Comparison of ENCODE assay signal across 8 cellular contexts in the genomic region with DNA sequence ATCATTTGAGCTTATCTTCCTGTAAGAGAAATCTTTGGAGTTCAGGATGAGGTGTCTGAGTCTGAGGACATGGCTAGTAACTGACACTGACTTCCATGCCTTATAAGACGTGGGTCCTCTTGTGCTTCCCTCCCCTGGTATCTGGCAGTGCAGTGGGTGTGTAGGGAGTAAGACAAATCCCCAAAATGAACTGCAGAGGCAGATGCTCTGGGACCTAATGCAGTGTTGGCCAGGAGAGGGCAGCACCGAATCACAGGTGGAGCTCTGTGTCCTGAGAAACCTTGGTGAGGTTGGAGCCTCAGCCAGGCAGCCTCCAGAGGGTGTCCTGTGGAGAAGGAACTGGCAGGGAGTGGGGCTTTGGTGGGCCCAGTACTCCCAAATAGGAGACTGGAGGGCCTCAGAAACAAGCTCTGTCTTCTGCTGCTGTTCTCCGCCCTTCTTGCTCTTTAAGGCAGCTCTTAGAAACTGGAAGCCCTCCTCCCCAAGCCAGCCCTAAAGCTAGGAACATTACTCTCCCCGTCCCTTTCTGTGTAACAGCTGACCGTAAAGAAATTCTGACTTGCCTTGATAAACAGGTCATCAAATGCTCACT.
DNase-seq lines count a peak whose midpoint lies in the region; ATAC-seq, FAIRE-seq and TF ChIP-seq lines count a peak whose summit lies in the region.
"Not testable (repeated sequence)": the region's sequence is repeated elsewhere in the genome, so short reads cannot be mapped to it uniquely, and the experiment has no call there.

No MANE protein-coding gene starts in this region.

- H3K4me2 ChIP-seq in DOHH2 (ENCODE audit: low read length); GM23338; hepatocyte; smooth muscle cell: not testable (repeated sequence)

- H3K9me3 ChIP-seq in DOHH2 (ENCODE audit: control insufficient read depth, insufficient read depth, low read length); hepatocyte (ENCODE audit: low read depth); smooth muscle cell (replicated peaks; ENCODE audit: low read depth): not testable (repeated sequence)

- H3K36me3 Mint-ChIP-seq in GM23338 (ENCODE audit: low read depth); activated naive CD8-positive, alpha-beta T cell treated with anti-CD3 and anti-CD28 coated beads, Interleukin-2, amount 10 ng/mL, durations not matched to agents 7 days and 5 days: not testable (repeated sequence)

- H3K4me3 Mint-ChIP-seq in GM23338; activated naive CD8-positive, alpha-beta T cell treated with anti-CD3 and anti-CD28 coated beads, Interleukin-2, amount 10 ng/mL, durations not matched to agents 7 days and 5 days: not testable (repeated sequence)

- not testable (repeated sequence) for H3K4me1 Mint-ChIP-seq in GM23338; activated naive CD8-positive, alpha-beta T cell treated with anti-CD3 and anti-CD28 coated beads, Interleukin-2, amount 10 ng/mL, durations not matched to agents 7 days and 5 days

- peak; percentile 99 for ATAC-seq in GM23338
- peak; percentile 58 for ATAC-seq in HG03045 (IDR thresholded peaks at IDR 0.05; ENCODE audit: unreplicated experiment)
- ATAC-seq in activated naive CD8-positive, alpha-beta T cell treated with anti-CD3 and anti-CD28 coated beads, Interleukin-2, amount 10 ng/mL, durations not matched to agents 7 days and 5 days (ENCODE audit: low read depth) = peak; percentile 42

- H3K9ac ChIP-seq in smooth muscle cell (ENCODE audit: low read depth) = not testable (repeated sequence)

- not testable (repeated sequence) for H3K27ac ChIP-seq in DOHH2 (ENCODE audit: low read depth, low read length); GM23338 (ENCODE audit: low read depth); hepatocyte; smooth muscle cell (ENCODE audit: low read depth)

- TF ChIP-seq CTCF in DOHH2 (IDR thresholded peaks at IDR 0.05; ENCODE audit: low read depth, low read length, poor library complexity, severe bottlenecking) (peak; percentile 18), GM23338 (conservative IDR thresholded peaks at IDR 0.05; ENCODE audit: low read depth in 2 of 2) (peak in 1 of 2 experiments; percentile 47; a peak in 2 of 4 replicates), LNCAP (IDR thresholded peaks at IDR 0.05) (peak; percentile 63), hepatocyte (IDR thresholded peaks at IDR 0.05; ENCODE audit: poor library complexity) (peak; percentile 15), smooth muscle cell (IDR thresholded peaks at IDR 0.05; ENCODE audit: borderline replicate concordance, insufficient read depth, poor library complexity, severe bottlenecking) (peak; percentile 14)

- DNase-seq in GM19239 (ENCODE audit: insufficient read length, low spot score); GM23338 (ENCODE audit: low spot score); activated naive CD8-positive, alpha-beta T cell treated with anti-CD3 and anti-CD28 coated beads, Interleukin-2, amount 10 ng/mL, durations not matched to agents 7 days and 5 days; hepatocyte (ENCODE audit: low spot score); smooth muscle cell (lab: John Stamatoyannopoulos, UW; ENCODE audit: unreplicated experiment): not testable (repeated sequence)

- H4K20me1 ChIP-seq in DOHH2 (ENCODE audit: control insufficient read depth, insufficient read depth, low read depth, low read length); GM23338 (replicated peaks; ENCODE audit: insufficient read depth); hepatocyte (ENCODE audit: insufficient read depth, poor library complexity, severe bottlenecking); smooth muscle cell (ENCODE audit: low read depth): not testable (repeated sequence)

- H3K27me3 ChIP-seq in DOHH2 (ENCODE audit: control insufficient read depth, low read length); GM23338 (ENCODE audit: insufficient read depth); hepatocyte; smooth muscle cell (ENCODE audit: low read depth): not testable (repeated sequence)

- not testable (repeated sequence) for H3K27ac Mint-ChIP-seq in GM23338; activated naive CD8-positive, alpha-beta T cell treated with anti-CD3 and anti-CD28 coated beads, Interleukin-2, amount 10 ng/mL, durations not matched to agents 7 days and 5 days

- not testable (repeated sequence) for H2AFZ ChIP-seq in GM23338; hepatocyte; smooth muscle cell (ENCODE audit: low read depth)

- not testable (repeated sequence) for H3K27me3 Mint-ChIP-seq in GM23338 (ENCODE audit: insufficient read depth, low read depth, poor library complexity); activated naive CD8-positive, alpha-beta T cell treated with anti-CD3 and anti-CD28 coated beads, Interleukin-2, amount 10 ng/mL, durations not matched to agents 7 days and 5 days

- H3F3A ChIP-seq in DOHH2 (ENCODE audit: control insufficient read depth, insufficient read depth); GM23338 (replicated peaks; ENCODE audit: low read depth); smooth muscle cell (ENCODE audit: low read depth): not testable (repeated sequence)

- not testable (repeated sequence) for H3K9me3 Mint-ChIP-seq in GM23338; activated naive CD8-positive, alpha-beta T cell treated with anti-CD3 and anti-CD28 coated beads, Interleukin-2, amount 10 ng/mL, durations not matched to agents 7 days and 5 days

- not testable (repeated sequence) for H3K4me3 ChIP-seq in DOHH2 (ENCODE audit: low read length); GM23338; hepatocyte; smooth muscle cell

- H3K4me1 ChIP-seq in DOHH2 (ENCODE audit: control insufficient read depth, low read length); GM23338 (ENCODE audit: insufficient read depth); hepatocyte (ENCODE audit: insufficient read depth); smooth muscle cell (ENCODE audit: low read depth): not testable (repeated sequence)

- H3K36me3 ChIP-seq in DOHH2 (ENCODE audit: control insufficient read depth, low read length); GM23338 (ENCODE audit: insufficient read depth); hepatocyte (replicated peaks; ENCODE audit: insufficient read depth, low read depth); smooth muscle cell (ENCODE audit: low read depth): not testable (repeated sequence)

- POLR2A ChIA-PET in activated naive CD8-positive, alpha-beta T cell treated with anti-CD3 and anti-CD28 coated beads, Interleukin-2, amount 10 ng/mL, durations not matched to agents 7 days and 5 days (lab: Charles Lee) = not testable (repeated sequence)

- peak; percentile 97 for FAIRE-seq in GM19239 (lab: Jason Lieb, UNC)

- H3K9me2 ChIP-seq in DOHH2 (replicated peaks; ENCODE audit: control insufficient read depth, low read length); GM23338 (ENCODE audit: insufficient read depth); hepatocyte (replicated peaks; ENCODE audit: insufficient read depth): not testable (repeated sequence)

- not testable (repeated sequence) for H3K79me2 ChIP-seq in DOHH2 (ENCODE audit: control insufficient read depth, low read length); GM23338 (replicated peaks; ENCODE audit: insufficient read depth); hepatocyte; smooth muscle cell (ENCODE audit: low read depth)

- WGBS in hepatocyte (ENCODE audit: low lambda C conversion rate, missing lambda C conversion rate) = 78% methylated on average over 4 of the region's 5 CpGs
- WGBS in smooth muscle cell (ENCODE audit: low lambda C conversion rate) = 63% methylated on average over 5 of the region's 5 CpGs

Comparison
In these comparisons a context has a peak if more than half of its experiments do, and no peak if none do; other contexts are left out.
1. ATAC-seq: peak in every context shown above with its lines; median percentile 99 in GM23338; 58 in HG03045; 42 in activated naive CD8-positive, alpha-beta T cell treated with anti-CD3 and anti-CD28 coated beads, Interleukin-2, amount 10 ng/mL, durations not matched to agents 7 days and 5 days.